Comparison of ENCODE assay signal across 1 cellular context in the genomic region with DNA sequence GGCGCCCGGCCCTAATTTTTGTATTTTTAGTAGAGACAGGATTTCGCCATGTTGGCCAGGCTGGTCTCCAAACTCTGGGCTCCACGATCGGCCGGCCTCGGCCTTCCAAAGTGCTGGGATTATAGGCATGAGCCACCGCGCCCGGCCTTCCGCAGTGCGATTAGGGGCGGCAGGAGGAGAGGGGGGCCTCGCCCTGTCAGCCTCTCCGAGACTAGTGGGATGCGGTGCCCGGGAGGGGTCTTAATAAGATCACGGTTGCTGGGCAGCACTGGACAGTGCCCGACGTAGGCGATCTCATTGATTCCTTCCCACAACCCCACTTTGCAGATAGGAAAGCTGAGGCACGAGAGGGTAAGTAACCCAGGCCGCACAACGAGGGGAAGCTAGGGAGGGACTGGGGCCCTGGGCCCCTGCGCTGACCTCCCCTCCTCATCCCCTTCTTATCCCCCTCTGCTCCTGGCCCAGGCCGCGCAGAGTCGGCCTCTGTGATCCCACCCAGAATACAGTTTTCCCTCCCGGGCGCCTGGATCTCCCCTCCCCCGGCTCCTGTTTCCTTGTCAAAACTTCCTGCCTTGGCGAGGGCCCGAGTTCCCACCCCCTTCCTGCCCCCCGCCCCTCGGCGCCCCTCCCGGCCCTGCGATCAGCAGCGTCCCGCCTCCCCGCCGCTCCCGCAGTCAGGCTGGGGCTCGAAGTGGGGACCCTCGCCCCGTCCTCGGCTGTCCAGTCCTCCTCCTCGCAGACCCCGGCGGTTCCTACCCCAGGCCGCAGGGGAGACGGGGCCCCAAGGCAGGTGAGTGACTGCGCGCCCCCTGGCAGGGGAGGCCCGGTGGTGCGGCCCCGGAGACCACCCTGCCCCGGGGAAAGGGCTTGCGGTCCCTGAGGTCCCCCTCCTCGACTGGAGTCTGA.
TF ChIP-seq lines count a peak whose summit lies in the region.

A gene with protein sequence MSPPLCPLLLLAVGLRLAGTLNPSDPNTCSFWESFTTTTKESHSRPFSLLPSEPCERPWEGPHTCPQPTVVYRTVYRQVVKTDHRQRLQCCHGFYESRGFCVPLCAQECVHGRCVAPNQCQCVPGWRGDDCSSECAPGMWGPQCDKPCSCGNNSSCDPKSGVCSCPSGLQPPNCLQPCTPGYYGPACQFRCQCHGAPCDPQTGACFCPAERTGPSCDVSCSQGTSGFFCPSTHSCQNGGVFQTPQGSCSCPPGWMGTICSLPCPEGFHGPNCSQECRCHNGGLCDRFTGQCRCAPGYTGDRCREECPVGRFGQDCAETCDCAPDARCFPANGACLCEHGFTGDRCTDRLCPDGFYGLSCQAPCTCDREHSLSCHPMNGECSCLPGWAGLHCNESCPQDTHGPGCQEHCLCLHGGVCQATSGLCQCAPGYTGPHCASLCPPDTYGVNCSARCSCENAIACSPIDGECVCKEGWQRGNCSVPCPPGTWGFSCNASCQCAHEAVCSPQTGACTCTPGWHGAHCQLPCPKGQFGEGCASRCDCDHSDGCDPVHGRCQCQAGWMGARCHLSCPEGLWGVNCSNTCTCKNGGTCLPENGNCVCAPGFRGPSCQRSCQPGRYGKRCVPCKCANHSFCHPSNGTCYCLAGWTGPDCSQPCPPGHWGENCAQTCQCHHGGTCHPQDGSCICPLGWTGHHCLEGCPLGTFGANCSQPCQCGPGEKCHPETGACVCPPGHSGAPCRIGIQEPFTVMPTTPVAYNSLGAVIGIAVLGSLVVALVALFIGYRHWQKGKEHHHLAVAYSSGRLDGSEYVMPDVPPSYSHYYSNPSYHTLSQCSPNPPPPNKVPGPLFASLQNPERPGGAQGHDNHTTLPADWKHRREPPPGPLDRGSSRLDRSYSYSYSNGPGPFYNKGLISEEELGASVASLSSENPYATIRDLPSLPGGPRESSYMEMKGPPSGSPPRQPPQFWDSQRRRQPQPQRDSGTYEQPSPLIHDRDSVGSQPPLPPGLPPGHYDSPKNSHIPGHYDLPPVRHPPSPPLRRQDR (plus strand): TSS at position 671 of the 906 bp plus-strand sequence. CDS start 10,209 bp downstream, outside the sequence.

TF ChIP-seq in K562, 482 proteins besides CTCF, POLR2A, EP300 and RAD21:
- TF ChIP-seq RBM25 (IDR thresholded peaks at IDR 0.05; ENCODE audit: low read depth, low read length, severe bottlenecking) = peak; percentile 77
- no peak for TF ChIP-seq CEBPG (CRISPR knock-in tag; IDR thresholded peaks at IDR 0.05)
- TF ChIP-seq CEBPG (tag; conservative IDR thresholded peaks at IDR 0.05 in 1 of 2, IDR thresholded peaks at IDR 0.05 in 1 of 2) = no peak
- no peak for TF ChIP-seq TCF7 (IDR thresholded peaks at IDR 0.05; ENCODE audit: borderline replicate concordance)
- TF ChIP-seq ZNF12 (CRISPR knock-in tag; IDR thresholded peaks at IDR 0.05) = no peak
- no peak for TF ChIP-seq MCM7 (IDR thresholded peaks at IDR 0.05)
- TF ChIP-seq, protein P1, sequence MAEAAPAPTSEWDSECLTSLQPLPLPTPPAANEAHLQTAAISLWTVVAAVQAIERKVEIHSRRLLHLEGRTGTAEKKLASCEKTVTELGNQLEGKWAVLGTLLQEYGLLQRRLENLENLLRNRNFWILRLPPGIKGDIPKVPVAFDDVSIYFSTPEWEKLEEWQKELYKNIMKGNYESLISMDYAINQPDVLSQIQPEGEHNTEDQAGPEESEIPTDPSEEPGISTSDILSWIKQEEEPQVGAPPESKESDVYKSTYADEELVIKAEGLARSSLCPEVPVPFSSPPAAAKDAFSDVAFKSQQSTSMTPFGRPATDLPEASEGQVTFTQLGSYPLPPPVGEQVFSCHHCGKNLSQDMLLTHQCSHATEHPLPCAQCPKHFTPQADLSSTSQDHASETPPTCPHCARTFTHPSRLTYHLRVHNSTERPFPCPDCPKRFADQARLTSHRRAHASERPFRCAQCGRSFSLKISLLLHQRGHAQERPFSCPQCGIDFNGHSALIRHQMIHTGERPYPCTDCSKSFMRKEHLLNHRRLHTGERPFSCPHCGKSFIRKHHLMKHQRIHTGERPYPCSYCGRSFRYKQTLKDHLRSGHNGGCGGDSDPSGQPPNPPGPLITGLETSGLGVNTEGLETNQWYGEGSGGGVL (CRISPR knock-in tag; IDR thresholded peaks at IDR 0.05) = no peak
- peak; percentile 38; the same call in 1 of the 2 replicates for TF ChIP-seq HDAC2 (IDR thresholded peaks at IDR 0.05)
- no peak for TF ChIP-seq LARP7 (IDR thresholded peaks at IDR 0.05)
- no peak for TF ChIP-seq ZNF274 (IDR thresholded peaks at IDR 0.05; ENCODE audit: borderline replicate concordance, low read depth, low read length)
- no peak for TF ChIP-seq ZC3H11A (IDR thresholded peaks at IDR 0.05; ENCODE audit: low read depth, low read length)
- TF ChIP-seq, protein P2, sequence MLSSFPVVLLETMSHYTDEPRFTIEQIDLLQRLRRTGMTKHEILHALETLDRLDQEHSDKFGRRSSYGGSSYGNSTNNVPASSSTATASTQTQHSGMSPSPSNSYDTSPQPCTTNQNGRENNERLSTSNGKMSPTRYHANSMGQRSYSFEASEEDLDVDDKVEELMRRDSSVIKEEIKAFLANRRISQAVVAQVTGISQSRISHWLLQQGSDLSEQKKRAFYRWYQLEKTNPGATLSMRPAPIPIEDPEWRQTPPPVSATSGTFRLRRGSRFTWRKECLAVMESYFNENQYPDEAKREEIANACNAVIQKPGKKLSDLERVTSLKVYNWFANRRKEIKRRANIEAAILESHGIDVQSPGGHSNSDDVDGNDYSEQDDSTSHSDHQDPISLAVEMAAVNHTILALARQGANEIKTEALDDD (IDR thresholded peaks at IDR 0.05) = no peak
- TF ChIP-seq NFIX (CRISPR knock-in tag; IDR thresholded peaks at IDR 0.05; ENCODE audit: low read depth) = no peak
- no peak for TF ChIP-seq GATA2 (CRISPR knock-in tag; IDR thresholded peaks at IDR 0.05)
- TF ChIP-seq HNRNPH1 (optimal IDR thresholded peaks at IDR 0.05; ENCODE audit: low read depth, low read length) = no peak
- TF ChIP-seq, protein P3, sequence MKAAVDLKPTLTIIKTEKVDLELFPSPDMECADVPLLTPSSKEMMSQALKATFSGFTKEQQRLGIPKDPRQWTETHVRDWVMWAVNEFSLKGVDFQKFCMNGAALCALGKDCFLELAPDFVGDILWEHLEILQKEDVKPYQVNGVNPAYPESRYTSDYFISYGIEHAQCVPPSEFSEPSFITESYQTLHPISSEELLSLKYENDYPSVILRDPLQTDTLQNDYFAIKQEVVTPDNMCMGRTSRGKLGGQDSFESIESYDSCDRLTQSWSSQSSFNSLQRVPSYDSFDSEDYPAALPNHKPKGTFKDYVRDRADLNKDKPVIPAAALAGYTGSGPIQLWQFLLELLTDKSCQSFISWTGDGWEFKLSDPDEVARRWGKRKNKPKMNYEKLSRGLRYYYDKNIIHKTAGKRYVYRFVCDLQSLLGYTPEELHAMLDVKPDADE (conservative IDR thresholded peaks at IDR 0.05; ENCODE audit: control insufficient read depth, low read depth, low read length) = no peak
- 0 out of 4 replicates have a peak, but pooled peaks of 1 of the 2 experiments have one; percentile 19 for TF ChIP-seq TEAD1 (CRISPR knock-in tag; IDR thresholded peaks at IDR 0.05)
- TF ChIP-seq, protein P4, sequence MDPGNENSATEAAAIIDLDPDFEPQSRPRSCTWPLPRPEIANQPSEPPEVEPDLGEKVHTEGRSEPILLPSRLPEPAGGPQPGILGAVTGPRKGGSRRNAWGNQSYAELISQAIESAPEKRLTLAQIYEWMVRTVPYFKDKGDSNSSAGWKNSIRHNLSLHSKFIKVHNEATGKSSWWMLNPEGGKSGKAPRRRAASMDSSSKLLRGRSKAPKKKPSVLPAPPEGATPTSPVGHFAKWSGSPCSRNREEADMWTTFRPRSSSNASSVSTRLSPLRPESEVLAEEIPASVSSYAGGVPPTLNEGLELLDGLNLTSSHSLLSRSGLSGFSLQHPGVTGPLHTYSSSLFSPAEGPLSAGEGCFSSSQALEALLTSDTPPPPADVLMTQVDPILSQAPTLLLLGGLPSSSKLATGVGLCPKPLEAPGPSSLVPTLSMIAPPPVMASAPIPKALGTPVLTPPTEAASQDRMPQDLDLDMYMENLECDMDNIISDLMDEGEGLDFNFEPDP (CRISPR knock-in tag; IDR thresholded peaks at IDR 0.05) = no peak
- TF ChIP-seq, protein P5, sequence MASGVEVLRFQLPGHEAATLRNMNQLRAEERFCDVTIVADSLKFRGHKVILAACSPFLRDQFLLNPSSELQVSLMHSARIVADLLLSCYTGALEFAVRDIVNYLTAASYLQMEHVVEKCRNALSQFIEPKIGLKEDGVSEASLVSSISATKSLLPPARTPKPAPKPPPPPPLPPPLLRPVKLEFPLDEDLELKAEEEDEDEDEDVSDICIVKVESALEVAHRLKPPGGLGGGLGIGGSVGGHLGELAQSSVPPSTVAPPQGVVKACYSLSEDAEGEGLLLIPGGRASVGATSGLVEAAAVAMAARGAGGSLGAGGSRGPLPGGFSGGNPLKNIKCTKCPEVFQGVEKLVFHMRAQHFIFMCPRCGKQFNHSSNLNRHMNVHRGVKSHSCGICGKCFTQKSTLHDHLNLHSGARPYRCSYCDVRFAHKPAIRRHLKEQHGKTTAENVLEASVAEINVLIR (CRISPR knock-in tag; IDR thresholded peaks at IDR 0.05) = no peak
- no peak for TF ChIP-seq SIN3B (IDR thresholded peaks at IDR 0.05; ENCODE audit: low read depth)
- no peak for TF ChIP-seq DNMT1 (IDR thresholded peaks at IDR 0.05)
- no peak for TF ChIP-seq SAFB (IDR thresholded peaks at IDR 0.05; ENCODE audit: borderline replicate concordance, low read depth, low read length)
- peak; percentile 86 for TF ChIP-seq BCOR (IDR thresholded peaks at IDR 0.05)
- no peak for TF ChIP-seq MYC (IDR thresholded peaks at IDR 0.05; ENCODE audit: low read depth, low read length)
- TF ChIP-seq MYC (CRISPR knock-in tag; IDR thresholded peaks at IDR 0.05; ENCODE audit: borderline replicate concordance, low read depth) = no peak
- no peak for TF ChIP-seq SMAD4 (CRISPR knock-in tag; conservative IDR thresholded peaks at IDR 0.05)
- no peak for TF ChIP-seq IRF2 (CRISPR knock-in tag; IDR thresholded peaks at IDR 0.05)
- no peak for TF ChIP-seq MIER1 (IDR thresholded peaks at IDR 0.05; ENCODE audit: low read depth)
- TF ChIP-seq KDM1A (IDR thresholded peaks at IDR 0.05) = peak; percentile 65 to 82
- TF ChIP-seq, protein P6, sequence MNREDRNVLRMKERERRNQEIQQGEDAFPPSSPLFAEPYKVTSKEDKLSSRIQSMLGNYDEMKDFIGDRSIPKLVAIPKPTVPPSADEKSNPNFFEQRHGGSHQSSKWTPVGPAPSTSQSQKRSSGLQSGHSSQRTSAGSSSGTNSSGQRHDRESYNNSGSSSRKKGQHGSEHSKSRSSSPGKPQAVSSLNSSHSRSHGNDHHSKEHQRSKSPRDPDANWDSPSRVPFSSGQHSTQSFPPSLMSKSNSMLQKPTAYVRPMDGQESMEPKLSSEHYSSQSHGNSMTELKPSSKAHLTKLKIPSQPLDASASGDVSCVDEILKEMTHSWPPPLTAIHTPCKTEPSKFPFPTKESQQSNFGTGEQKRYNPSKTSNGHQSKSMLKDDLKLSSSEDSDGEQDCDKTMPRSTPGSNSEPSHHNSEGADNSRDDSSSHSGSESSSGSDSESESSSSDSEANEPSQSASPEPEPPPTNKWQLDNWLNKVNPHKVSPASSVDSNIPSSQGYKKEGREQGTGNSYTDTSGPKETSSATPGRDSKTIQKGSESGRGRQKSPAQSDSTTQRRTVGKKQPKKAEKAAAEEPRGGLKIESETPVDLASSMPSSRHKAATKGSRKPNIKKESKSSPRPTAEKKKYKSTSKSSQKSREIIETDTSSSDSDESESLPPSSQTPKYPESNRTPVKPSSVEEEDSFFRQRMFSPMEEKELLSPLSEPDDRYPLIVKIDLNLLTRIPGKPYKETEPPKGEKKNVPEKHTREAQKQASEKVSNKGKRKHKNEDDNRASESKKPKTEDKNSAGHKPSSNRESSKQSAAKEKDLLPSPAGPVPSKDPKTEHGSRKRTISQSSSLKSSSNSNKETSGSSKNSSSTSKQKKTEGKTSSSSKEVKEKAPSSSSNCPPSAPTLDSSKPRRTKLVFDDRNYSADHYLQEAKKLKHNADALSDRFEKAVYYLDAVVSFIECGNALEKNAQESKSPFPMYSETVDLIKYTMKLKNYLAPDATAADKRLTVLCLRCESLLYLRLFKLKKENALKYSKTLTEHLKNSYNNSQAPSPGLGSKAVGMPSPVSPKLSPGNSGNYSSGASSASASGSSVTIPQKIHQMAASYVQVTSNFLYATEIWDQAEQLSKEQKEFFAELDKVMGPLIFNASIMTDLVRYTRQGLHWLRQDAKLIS (CRISPR knock-in tag; IDR thresholded peaks at IDR 0.05) = no peak
